9 cellular contexts compared by ENCODE assay signal in genomic region chr2:27652790-27653189, GRCh38.
"Had no signal": no experiment of that assay in that cellular context is flagged by ENCODE, and none has a peak within 500 bp of the region (broad histone marks: within the 10 kb centered on the region; RNA-seq: fewer than 3 reads in every experiment).

No MANE protein-coding gene starts in this region.

- H3K27ac ChIP-seq: ascending aorta, cardiac muscle cell, heart left ventricle, left lung, sigmoid colon, stomach, thoracic aorta had no signal

- H3K4me1 ChIP-seq: ascending aorta, heart left ventricle, left lung, sigmoid colon had no signal

- H3K4me3 ChIP-seq: ascending aorta, cardiac muscle cell, heart left ventricle, left lung, sigmoid colon, stomach, thoracic aorta had no signal

- DNase-seq: heart left ventricle; left lung; SIG-M5; sigmoid colon; stimulated activated CD4-positive, alpha-beta T cell treated with anti-CD3 and anti-CD28 coated beads, Interleukin-12 subunit alpha, Interleukin-12 subunit beta, amount 100 ng/mL, for 4 hours; stomach had no signal

- ATAC-seq: heart left ventricle, left lung had no signal

- H3K27me3 ChIP-seq: ascending aorta, cardiac muscle cell, heart left ventricle, left lung, sigmoid colon, stomach had no signal

- H3K9me3 ChIP-seq: ascending aorta, heart left ventricle, left lung, sigmoid colon, stomach, thoracic aorta had no signal
